ENCODE assay signal across 8 cellular contexts in genomic region chr19:51259348-51260245, GRCh38.
DNase-seq lines count a peak whose midpoint lies in the region; ATAC-seq and TF ChIP-seq lines count a peak whose summit lies in the region.

No MANE protein-coding gene starts in this region.

- TF ChIP-seq CTCF in GM12875 (IDR thresholded peaks at IDR 0.05; ENCODE audit: borderline replicate concordance, insufficient read depth, low read depth, low read length): peak; percentile 75; the same call in 1 of the 2 replicates
- TF ChIP-seq CTCF in OCI-LY1 (IDR thresholded peaks at IDR 0.05; ENCODE audit: low read length): peak; percentile 88

- ATAC-seq in HG02623 (IDR thresholded peaks at IDR 0.05; ENCODE audit: unreplicated experiment) (no peak), HG02798 (IDR thresholded peaks at IDR 0.05; ENCODE audit: poor library complexity, unreplicated experiment) (no peak)

- H3K9me3 Mint-ChIP-seq in activated naive CD4-positive, alpha-beta T cell treated with anti-CD3 and anti-CD28 coated beads, Interleukin-2, amount 50 U/mL, for 24 hours: no peaks in the 10 kb centered on the region

- no peak overlapping the region for H3K4me2 ChIP-seq in OCI-LY1 (ENCODE audit: low read length)

- H3K27ac ChIP-seq in OCI-LY1 (ENCODE audit: low read depth, low read length, poor library complexity, severe bottlenecking): no peak overlapping the region

- no peaks in the 10 kb centered on the region for H3K4me1 Mint-ChIP-seq in activated naive CD4-positive, alpha-beta T cell treated with anti-CD3 and anti-CD28 coated beads, Interleukin-2, amount 50 U/mL, for 24 hours

- DNase-seq in AML-193 (lab: John Stamatoyannopoulos, UW): peak; percentile 63 to 66
- DNase-seq in iris pigment epithelial cell (ENCODE audit: low read depth): peak; percentile 36
- DNase-seq in stimulated activated CD8-positive, alpha-beta memory T cell treated with anti-CD3 and anti-CD28 coated beads, Interleukin-4, amount 100 ng/mL, for 48 hours: peak; percentile 72

- no peaks in the 10 kb centered on the region for H4K20me1 ChIP-seq in OCI-LY1 (ENCODE audit: insufficient read depth, low read length)

- no peaks in the 10 kb centered on the region for H3K9me3 ChIP-seq in OCI-LY1 (ENCODE audit: low read length)

- H3K36me3 ChIP-seq in OCI-LY1 (ENCODE audit: insufficient read depth, low read length): no peaks in the 10 kb centered on the region; the same call in 1 of the 2 replicates

- no peak overlapping the region for H3K9ac ChIP-seq in OCI-LY1 (ENCODE audit: low read length)

- H3K4me3 ChIP-seq in GM12875 (ENCODE audit: low read depth, low read length): no peak overlapping the region
- H3K4me3 ChIP-seq in OCI-LY1 (ENCODE audit: low read depth, low read length, poor library complexity, severe bottlenecking): no peak overlapping the region

- no peaks in the 10 kb centered on the region for H3K36me3 Mint-ChIP-seq in activated naive CD4-positive, alpha-beta T cell treated with anti-CD3 and anti-CD28 coated beads, Interleukin-2, amount 50 U/mL, for 24 hours

- H3K4me3 Mint-ChIP-seq in activated naive CD4-positive, alpha-beta T cell treated with anti-CD3 and anti-CD28 coated beads, Interleukin-2, amount 50 U/mL, for 24 hours: no peak overlapping the region

- H3F3A ChIP-seq in OCI-LY1 (ENCODE audit: insufficient read depth, low read length): no peaks in the 10 kb centered on the region

- H3K4me1 ChIP-seq in OCI-LY1 (ENCODE audit: insufficient read depth, low read length, severe bottlenecking): no peaks in the 10 kb centered on the region

- H3K79me2 ChIP-seq in OCI-LY1 (ENCODE audit: insufficient read depth, low read length): no peaks in the 10 kb centered on the region

- peak overlapping the region; percentile 12 for H3K27ac Mint-ChIP-seq in activated naive CD4-positive, alpha-beta T cell treated with anti-CD3 and anti-CD28 coated beads, Interleukin-2, amount 50 U/mL, for 24 hours

- H3K27me3 Mint-ChIP-seq in activated naive CD4-positive, alpha-beta T cell treated with anti-CD3 and anti-CD28 coated beads, Interleukin-2, amount 50 U/mL, for 24 hours: peaks cover 19% of the 10 kb centered on the region

- peaks cover 5% of the 10 kb centered on the region; the same call in 1 of the 2 replicates for H3K27me3 ChIP-seq in OCI-LY1 (ENCODE audit: insufficient read depth, low read length)

- no peak overlapping the region for H2AFZ ChIP-seq in OCI-LY1 (ENCODE audit: low read length)

- H3K9me2 ChIP-seq in OCI-LY1 (ENCODE audit: low read depth, low read length): no peaks in the 10 kb centered on the region
